Comparison of ENCODE assay signal across 10 cellular contexts in genomic region chr5:35324201-35324600, GRCh38.
"Had no signal": no experiment of that assay in that cellular context is flagged by ENCODE, and none has a peak within 500 bp of the region (broad histone marks: within the 10 kb centered on the region; RNA-seq: fewer than 3 reads in every experiment).

No MANE protein-coding gene starts in this region.

- FAIRE-seq: H54 had no signal

- H3K27ac ChIP-seq: GM23248 had no signal

- DNase-seq: GM23248, GOT3, H7, H9, HCEC 1CT, HFFc6 had no signal

- H3K4me2 ChIP-seq: GM23338 had no signal

- H3K4me3 ChIP-seq: GM23248, GM23338, HAP-1 had no signal

- H3K9ac ChIP-seq: GM23248 had no signal

- H3K4me3 Mint-ChIP-seq: GM23338, H9, HFFc6 had no signal

- H2AFZ ChIP-seq: GM23248, GM23338 had no signal

- H3K4me1 Mint-ChIP-seq: GM23338, H9 had no signal

- H3K36me3 ChIP-seq: HAP-1 had no signal

- ATAC-seq: GM23338, HCT116 had no signal

- H3K27ac Mint-ChIP-seq: GM23338, H9, HFFc6 had no signal

- H3K9me3 Mint-ChIP-seq: GM23338, HFFc6 had no signal
